In genomic region chr17:82424001-82424862, GRCh38 we compare ENCODE assay signal across 8 cellular contexts. TPM values are rescaled to one million over a fixed set of nuclear protein-coding genes. Genes with fewer than 3 reads are reported as not detected.
DNase-seq lines count a peak whose midpoint lies in the region; FAIRE-seq and TF ChIP-seq lines count a peak whose summit lies in the region.

No MANE protein-coding gene starts in this region.

- no peaks in the 10 kb centered on the region for H3K79me2 ChIP-seq in keratinocyte (ENCODE audit: control insufficient read depth, insufficient read depth, low read length)

- H3K27ac ChIP-seq in RWPE1 (no peak overlapping the region), keratinocyte (ENCODE audit: control insufficient read depth, insufficient read depth, low read length) (no peak overlapping the region)

- H3K4me1 ChIP-seq in keratinocyte (ENCODE audit: control insufficient read depth, extremely low read depth, insufficient read depth, low read length), result peaks cover 6% of the 10 kb centered on the region

- POLR2A ChIA-PET in RWPE1 (lab: Yijun Ruan, JAX; ENCODE audit: low non-redundant PET), result interaction anchor here (0.5 kb wide), 1 partner anchor 23 kb away, joined by 5 read pairs; no protein-coding TSS in a partner anchor

- H2AFZ ChIP-seq in keratinocyte (ENCODE audit: control insufficient read depth, low read length), result no peak overlapping the region

- peak overlapping the region; percentile 66 for H3K4me2 ChIP-seq in keratinocyte (ENCODE audit: control insufficient read depth, extremely low read depth, insufficient read depth, low read depth, low read length)

- H3K9me3 Mint-ChIP-seq in activated naive CD8-positive, alpha-beta T cell treated with anti-CD3 and anti-CD28 coated beads for 36 hours, result no peaks in the 10 kb centered on the region

- H3K36me3 Mint-ChIP-seq in activated naive CD8-positive, alpha-beta T cell treated with anti-CD3 and anti-CD28 coated beads for 36 hours, result peaks cover 16% of the 10 kb centered on the region

- H3K4me3 Mint-ChIP-seq in activated naive CD8-positive, alpha-beta T cell treated with anti-CD3 and anti-CD28 coated beads for 36 hours, result no peak overlapping the region

- DNase-seq in ACHN, result peak; percentile 47
- DNase-seq in GM19238 (ENCODE audit: insufficient read length, low spot score), result peak; percentile 55
- DNase-seq in RWPE1 (ENCODE audit: low spot score), result no peak
- DNase-seq in activated naive CD8-positive, alpha-beta T cell treated with anti-CD3 and anti-CD28 coated beads for 36 hours, result peak; percentile 43
- no peak for DNase-seq in keratinocyte (ENCODE audit: low read depth, low spot score)
- peak; percentile 80 for DNase-seq in stimulated activated CD8-positive, alpha-beta memory T cell treated with anti-CD3 and anti-CD28 coated beads, Interleukin-4, amount 100 ng/mL, for 48 hours
- DNase-seq in NCI-H1048 (lab: John Stamatoyannopoulos, UW), result no peak
- no peak for DNase-seq in T1000 (lab: John Stamatoyannopoulos, UW)

- H3K36me3 ChIP-seq in keratinocyte (ENCODE audit: control insufficient read depth in 2 of 2, extremely low read depth in 1 of 2, insufficient read depth in 2 of 2, low read length in 2 of 2), result no peaks in the 10 kb centered on the region

- H4K20me1 ChIP-seq in keratinocyte (ENCODE audit: control insufficient read depth, extremely low read depth, insufficient read depth, low read length), result no peaks in the 10 kb centered on the region

- dilution Hi-C loops in keratinocyte (cut with MboI; ENCODE audit: extremely low pct_ligation_motif_present, low sequenced_read_pairs), result no loop called here

- FAIRE-seq in keratinocyte (lab: Jason Lieb, UNC), result no peak

- peak overlapping the region; percentile 34 for H3K27ac Mint-ChIP-seq in activated naive CD8-positive, alpha-beta T cell treated with anti-CD3 and anti-CD28 coated beads for 36 hours

- H3K9me3 ChIP-seq in keratinocyte (ENCODE audit: control insufficient read depth, low read depth, low read length), result peaks cover 2% of the 10 kb centered on the region

- TF ChIP-seq CTCF in RWPE1 (conservative IDR thresholded peaks at IDR 0.05; ENCODE audit: low read depth) (peak; percentile 40), keratinocyte (optimal IDR thresholded peaks at IDR 0.05 in 1 of 3, IDR thresholded peaks at IDR 0.05 in 1 of 3, conservative IDR thresholded peaks at IDR 0.05 in 1 of 3; ENCODE audit: extremely low read depth in 1 of 3, insufficient read depth in 2 of 3, low read length in 3 of 3) (peak; percentile 52 to 87 (median 78))

- in situ Hi-C loops in ACHN (cut with HindIII; ENCODE audit: low pct_ligation_motif_present, low pct_unique_long_range_greater_than_20kb, low sequenced_read_pairs), result no loop called here

- CTCF ChIA-PET in RWPE1 (lab: Yijun Ruan, JAX), result no interaction called here

- H3K9me1 ChIP-seq in keratinocyte (ENCODE audit: control insufficient read depth, extremely low read depth, insufficient read depth, low read length), result no peaks in the 10 kb centered on the region

- peak overlapping the region; percentile 42 for H3K9ac ChIP-seq in keratinocyte (ENCODE audit: control insufficient read depth, extremely low read depth, insufficient read depth, low read length)

- peaks cover 12% of the 10 kb centered on the region for H3K4me1 Mint-ChIP-seq in activated naive CD8-positive, alpha-beta T cell treated with anti-CD3 and anti-CD28 coated beads for 36 hours

- peak overlapping the region in 1 of 3 experiments; percentile 54 for H3K4me3 ChIP-seq in keratinocyte (ENCODE audit: control insufficient read depth in 2 of 3, extremely low read depth in 1 of 3, insufficient read depth in 2 of 3, low read depth in 1 of 3, low read length in 3 of 3)

- H3K27me3 ChIP-seq in keratinocyte (ENCODE audit: control insufficient read depth, extremely low read depth, insufficient read depth, low read length), result no peaks in the 10 kb centered on the region

- H3K27me3 Mint-ChIP-seq in activated naive CD8-positive, alpha-beta T cell treated with anti-CD3 and anti-CD28 coated beads for 36 hours, result no peaks in the 10 kb centered on the region

RNA-seq across cellular contexts. Expression of gene OGFOD3, which starts 5.8 kb away (rescaled TPM):
- 10 to 100 TPM; 18.4 to 21.5 TPM for total RNA-seq in activated naive CD8-positive, alpha-beta T cell treated with anti-CD3 and anti-CD28 coated beads for 36 hours
- 10.8 to 21.6 TPM (median 15.3 TPM) in 3 replicates for polyA plus RNA-seq in keratinocyte
- 10.0 TPM for polyA plus RNA-seq in keratinocyte (2011; ENCODE audit: low read depth)
- 8.8 and 13.7 TPM in 2 replicates for polyA plus RNA-seq in keratinocyte (2011; cell fraction: cytosol; rRNA removed)
- 15.5 and 18.5 TPM in 2 replicates for polyA plus RNA-seq in keratinocyte (2011; cell fraction: nucleus; rRNA removed)
- polyA plus RNA-seq in keratinocyte (2012; ENCODE audit: low replicate concordance), result 8.4 and 21.7 TPM in 2 replicates
- 18.9 to 30.5 TPM (median 20.1 TPM) in 3 replicates for polyA minus RNA-seq in keratinocyte
- 21.5 TPM for polyA minus RNA-seq in keratinocyte (2011; cell fraction: cytosol; rRNA and poly(A)+ RNA removed)
- 12.5 and 17.1 TPM in 2 replicates for polyA minus RNA-seq in keratinocyte (2011; cell fraction: nucleus; rRNA and poly(A)+ RNA removed)

RNA-seq across cellular contexts. Expression of gene HEXD, which starts 6.1 kb away (rescaled TPM):
- 10 to 100 TPM; 17.3 to 20.3 TPM for total RNA-seq in activated naive CD8-positive, alpha-beta T cell treated with anti-CD3 and anti-CD28 coated beads for 36 hours
- polyA plus RNA-seq in keratinocyte, result 5.6 to 7.8 TPM (median 6.6 TPM) in 3 replicates
- polyA plus RNA-seq in keratinocyte (2011; ENCODE audit: low read depth), result 1.9 TPM
- polyA plus RNA-seq in keratinocyte (2011; cell fraction: cytosol; rRNA removed), result 2.9 and 4.1 TPM in 2 replicates
- polyA plus RNA-seq in keratinocyte (2011; cell fraction: nucleus; rRNA removed), result 19.7 and 20.7 TPM in 2 replicates
- 4.2 and 5.2 TPM in 2 replicates for polyA plus RNA-seq in keratinocyte (2012; ENCODE audit: low replicate concordance)
- 3.7 to 5.4 TPM (median 3.9 TPM) in 3 replicates for polyA minus RNA-seq in keratinocyte
- 10.4 TPM for polyA minus RNA-seq in keratinocyte (2011; cell fraction: cytosol; rRNA and poly(A)+ RNA removed)
- 4.6 and 6.7 TPM in 2 replicates for polyA minus RNA-seq in keratinocyte (2011; cell fraction: nucleus; rRNA and poly(A)+ RNA removed)

RNA-seq across cellular contexts. Expression of gene CYBC1, which starts 26.3 kb away (rescaled TPM):
- 100 to 1,000 TPM; 156 to 163 TPM for total RNA-seq in activated naive CD8-positive, alpha-beta T cell treated with anti-CD3 and anti-CD28 coated beads for 36 hours
- 30.2 to 36.0 TPM (median 34.2 TPM) in 3 replicates for polyA plus RNA-seq in keratinocyte
- polyA plus RNA-seq in keratinocyte (2011; ENCODE audit: low read depth), result 10.1 TPM
- 14.2 and 21.4 TPM in 2 replicates for polyA plus RNA-seq in keratinocyte (2011; cell fraction: cytosol; rRNA removed)
- polyA plus RNA-seq in keratinocyte (2011; cell fraction: nucleus; rRNA removed), result 59.9 and 70.1 TPM in 2 replicates
- polyA plus RNA-seq in keratinocyte (2012; ENCODE audit: low replicate concordance), result 25.9 and 27.8 TPM in 2 replicates
- polyA minus RNA-seq in keratinocyte, result 22.5 to 35.4 TPM (median 26.9 TPM) in 3 replicates
- 28.6 TPM for polyA minus RNA-seq in keratinocyte (2011; cell fraction: cytosol; rRNA and poly(A)+ RNA removed)
- polyA minus RNA-seq in keratinocyte (2011; cell fraction: nucleus; rRNA and poly(A)+ RNA removed), result 25.4 and 25.9 TPM in 2 replicates

RNA-seq across cellular contexts. Expression of gene NARF, which starts 34.3 kb away (rescaled TPM):
- 10 to 100 TPM; 49.9 to 51.3 TPM for total RNA-seq in activated naive CD8-positive, alpha-beta T cell treated with anti-CD3 and anti-CD28 coated beads for 36 hours
- polyA plus RNA-seq in keratinocyte, result 31.9 to 36.8 TPM (median 32.9 TPM) in 3 replicates
- polyA plus RNA-seq in keratinocyte (2011; ENCODE audit: low read depth), result 40.8 TPM
- 27.9 and 31.3 TPM in 2 replicates for polyA plus RNA-seq in keratinocyte (2011; cell fraction: cytosol; rRNA removed)
- 40.5 and 43.6 TPM in 2 replicates for polyA plus RNA-seq in keratinocyte (2011; cell fraction: nucleus; rRNA removed)
- polyA plus RNA-seq in keratinocyte (2012; ENCODE audit: low replicate concordance), result 22.1 and 40.8 TPM in 2 replicates
- 19.5 to 39.9 TPM (median 24.4 TPM) in 3 replicates for polyA minus RNA-seq in keratinocyte
- 26.1 TPM for polyA minus RNA-seq in keratinocyte (2011; cell fraction: cytosol; rRNA and poly(A)+ RNA removed)
- 7.3 and 12.1 TPM in 2 replicates for polyA minus RNA-seq in keratinocyte (2011; cell fraction: nucleus; rRNA and poly(A)+ RNA removed)

RNA-seq across cellular contexts. Expression of gene UTS2R, which starts 52.7 kb away (rescaled TPM):
- total RNA-seq in activated naive CD8-positive, alpha-beta T cell treated with anti-CD3 and anti-CD28 coated beads for 36 hours, result not detected
- polyA plus RNA-seq in keratinocyte, result not detected in 3 replicates
- polyA plus RNA-seq in keratinocyte (2011; ENCODE audit: low read depth), result not detected
- not detected in 2 replicates for polyA plus RNA-seq in keratinocyte (2011; cell fraction: cytosol; rRNA removed)
- not detected in 2 replicates for polyA plus RNA-seq in keratinocyte (2011; cell fraction: nucleus; rRNA removed)
- polyA plus RNA-seq in keratinocyte (2012; ENCODE audit: low replicate concordance), result not detected in 2 replicates
- not detected in 3 replicates for polyA minus RNA-seq in keratinocyte
- polyA minus RNA-seq in keratinocyte (2011; cell fraction: cytosol; rRNA and poly(A)+ RNA removed), result not detected
- not detected in 2 replicates for polyA minus RNA-seq in keratinocyte (2011; cell fraction: nucleus; rRNA and poly(A)+ RNA removed)

Comparison
In these comparisons a context has a peak if more than half of its experiments do, and no peak if none do; other contexts are left out.
1. DNase-seq: peak in ACHN (single experiment), GM19238 (single experiment), activated naive CD8-positive, alpha-beta T cell treated with anti-CD3 and anti-CD28 coated beads for 36 hours (single experiment) and stimulated activated CD8-positive, alpha-beta memory T cell treated with anti-CD3 and anti-CD28 coated beads, Interleukin-4, amount 100 ng/mL, for 48 hours (single experiment); none in RWPE1 (single experiment), keratinocyte (single experiment), NCI-H1048 (single experiment) and T1000 (single experiment).